ENCODE assay signal across 22 cellular contexts in genomic region chr12:101327547-101327946, GRCh38. TPM values are rescaled to one million over a fixed set of nuclear protein-coding genes. Genes with fewer than 3 reads are reported as not detected.
DNase-seq lines count a peak whose midpoint lies in the region; ATAC-seq and TF ChIP-seq lines count a peak whose summit lies in the region.
"Had no signal": no experiment of that assay in that cellular context is flagged by ENCODE, and none has a peak within 500 bp of the region (broad histone marks: within the 10 kb centered on the region; RNA-seq: fewer than 3 reads in every experiment).

No MANE protein-coding gene starts in this region.

- POLR2A ChIA-PET in activated CD4-positive, alpha-beta T cell treated with anti-CD3 and anti-CD28 coated beads for 36 hours (lab: Charles Lee): no interaction called here

- CTCF ChIA-PET in activated CD4-positive, alpha-beta T cell treated with anti-CD3 and anti-CD28 coated beads for 36 hours (lab: Charles Lee): no interaction called here

- no peak for ATAC-seq in GM18870 (IDR thresholded peaks at IDR 0.05; ENCODE audit: unreplicated experiment)
- ATAC-seq in activated CD4-positive, alpha-beta T cell treated with anti-CD3 and anti-CD28 coated beads for 36 hours: no peak
- ATAC-seq: GM12878 had no signal

- no peak for TF ChIP-seq CTCF in epithelial cell of proximal tubule (conservative IDR thresholded peaks at IDR 0.05; ENCODE audit: low read depth, low read length)
- no peak for TF ChIP-seq CTCF in nephron (IDR thresholded peaks at IDR 0.05; ENCODE audit: unreplicated experiment in 3 of 3)

- H3K4me3 ChIP-seq in epithelial cell of proximal tubule (ENCODE audit: low read depth, low read length): no peak overlapping the region
- H3K4me3 ChIP-seq: BLaER1, GM12878 had no signal

- peak; percentile 45 for DNase-seq in epithelial cell of proximal tubule (ENCODE audit: low read depth)
- peak; percentile 55 for DNase-seq in kidney tubule cell (ENCODE audit: low spot score)
- DNase-seq in DMS53 (lab: John Stamatoyannopoulos, UW): no peak
- no peak for DNase-seq in epidermal melanocyte (ENCODE audit: insufficient read length, low spot score)
- DNase-seq in activated CD4-positive, alpha-beta T cell treated with anti-CD3 and anti-CD28 coated beads for 36 hours: no peak
- DNase-seq: 8988T; ACHN; BE2C; C1 segment of cervical spinal cord; CD4-positive, alpha-beta memory T cell; CD4-positive, CD25-positive, alpha-beta regulatory T cell; CD8-positive, alpha-beta memory T cell; COR-L47; DMS79; DND-41; EL; GDM1 had no signal

- peaks cover 38% of the 10 kb centered on the region for H3K36me3 Mint-ChIP-seq in nephron (ENCODE audit: low read depth)
- peaks cover 55% of the 10 kb centered on the region for H3K36me3 Mint-ChIP-seq in activated CD4-positive, alpha-beta T cell treated with anti-CD3 and anti-CD28 coated beads for 36 hours (ENCODE audit: low read depth)

- H3K9me3 Mint-ChIP-seq in nephron: no peaks in the 10 kb centered on the region
- no peaks in the 10 kb centered on the region for H3K9me3 Mint-ChIP-seq in activated CD4-positive, alpha-beta T cell treated with anti-CD3 and anti-CD28 coated beads for 36 hours (ENCODE audit: low read depth)
- H3K9me3 Mint-ChIP-seq: CD14-positive monocyte; CD4-positive, alpha-beta memory T cell; CD8-positive, alpha-beta memory T cell had no signal

- H3K27ac Mint-ChIP-seq in nephron: peak overlapping the region in 2 of 3 experiments; percentile 33
- H3K27ac Mint-ChIP-seq in activated CD4-positive, alpha-beta T cell treated with anti-CD3 and anti-CD28 coated beads for 36 hours: no peak overlapping the region
- H3K27ac Mint-ChIP-seq: CD14-positive monocyte; CD4-positive, alpha-beta memory T cell; CD4-positive, CD25-positive, alpha-beta regulatory T cell; CD8-positive, alpha-beta memory T cell had no signal

- no peak overlapping the region for H3K4me3 Mint-ChIP-seq in nephron
- no peak overlapping the region for H3K4me3 Mint-ChIP-seq in activated CD4-positive, alpha-beta T cell treated with anti-CD3 and anti-CD28 coated beads for 36 hours
- H3K4me3 Mint-ChIP-seq: CD14-positive monocyte; CD4-positive, alpha-beta memory T cell; CD4-positive, CD25-positive, alpha-beta regulatory T cell; CD8-positive, alpha-beta memory T cell had no signal

- no peaks in the 10 kb centered on the region for H3K4me1 Mint-ChIP-seq in nephron
- no peaks in the 10 kb centered on the region for H3K4me1 Mint-ChIP-seq in activated CD4-positive, alpha-beta T cell treated with anti-CD3 and anti-CD28 coated beads for 36 hours
- H3K4me1 Mint-ChIP-seq: CD14-positive monocyte; CD4-positive, alpha-beta memory T cell; CD8-positive, alpha-beta memory T cell had no signal

- no peaks in the 10 kb centered on the region for H3K27me3 Mint-ChIP-seq in nephron (ENCODE audit: low read depth)
- H3K27me3 Mint-ChIP-seq in activated CD4-positive, alpha-beta T cell treated with anti-CD3 and anti-CD28 coated beads for 36 hours: no peaks in the 10 kb centered on the region
- H3K27me3 Mint-ChIP-seq: CD4-positive, alpha-beta memory T cell; CD4-positive, CD25-positive, alpha-beta regulatory T cell; CD8-positive, alpha-beta memory T cell had no signal

- intact Hi-C loops in activated CD4-positive, alpha-beta T cell treated with anti-CD3 and anti-CD28 coated beads for 36 hours (cut with DNase I, micrococcal nuclease): no loop called here

RNA-seq across cellular contexts. Expression of gene UTP20, which starts 47.6 kb away (rescaled TPM):
- total RNA-seq in epithelial cell of proximal tubule: 15.6 and 22.3 TPM in 2 replicates
- 10 to 100 TPM; 29.4 to 33.1 TPM for total RNA-seq in activated CD4-positive, alpha-beta T cell treated with anti-CD3 and anti-CD28 coated beads for 36 hours

Comparison
In these comparisons a context has a peak if more than half of its experiments do, and no peak if none do; other contexts are left out.
1. DNase-seq: peak in epithelial cell of proximal tubule (single experiment) and kidney tubule cell (single experiment); none in DMS53 (single experiment), epidermal melanocyte (single experiment) and activated CD4-positive, alpha-beta T cell treated with anti-CD3 and anti-CD28 coated beads for 36 hours (single experiment).